1 cellular context compared by ENCODE assay signal in genomic region chr1:114757455-114758250, GRCh38.
TF ChIP-seq lines count a peak whose summit lies in the region.

Gene CSDE1, minus strand, starts transcription at chr1:114757984. Its CDS starts 18,094 bp downstream, at chr1:114739890.

TF ChIP-seq in HepG2, 621 proteins besides CTCF, POLR2A, EP300 and RAD21 (continued from another document and continues in another):
- TF ChIP-seq, protein P1, sequence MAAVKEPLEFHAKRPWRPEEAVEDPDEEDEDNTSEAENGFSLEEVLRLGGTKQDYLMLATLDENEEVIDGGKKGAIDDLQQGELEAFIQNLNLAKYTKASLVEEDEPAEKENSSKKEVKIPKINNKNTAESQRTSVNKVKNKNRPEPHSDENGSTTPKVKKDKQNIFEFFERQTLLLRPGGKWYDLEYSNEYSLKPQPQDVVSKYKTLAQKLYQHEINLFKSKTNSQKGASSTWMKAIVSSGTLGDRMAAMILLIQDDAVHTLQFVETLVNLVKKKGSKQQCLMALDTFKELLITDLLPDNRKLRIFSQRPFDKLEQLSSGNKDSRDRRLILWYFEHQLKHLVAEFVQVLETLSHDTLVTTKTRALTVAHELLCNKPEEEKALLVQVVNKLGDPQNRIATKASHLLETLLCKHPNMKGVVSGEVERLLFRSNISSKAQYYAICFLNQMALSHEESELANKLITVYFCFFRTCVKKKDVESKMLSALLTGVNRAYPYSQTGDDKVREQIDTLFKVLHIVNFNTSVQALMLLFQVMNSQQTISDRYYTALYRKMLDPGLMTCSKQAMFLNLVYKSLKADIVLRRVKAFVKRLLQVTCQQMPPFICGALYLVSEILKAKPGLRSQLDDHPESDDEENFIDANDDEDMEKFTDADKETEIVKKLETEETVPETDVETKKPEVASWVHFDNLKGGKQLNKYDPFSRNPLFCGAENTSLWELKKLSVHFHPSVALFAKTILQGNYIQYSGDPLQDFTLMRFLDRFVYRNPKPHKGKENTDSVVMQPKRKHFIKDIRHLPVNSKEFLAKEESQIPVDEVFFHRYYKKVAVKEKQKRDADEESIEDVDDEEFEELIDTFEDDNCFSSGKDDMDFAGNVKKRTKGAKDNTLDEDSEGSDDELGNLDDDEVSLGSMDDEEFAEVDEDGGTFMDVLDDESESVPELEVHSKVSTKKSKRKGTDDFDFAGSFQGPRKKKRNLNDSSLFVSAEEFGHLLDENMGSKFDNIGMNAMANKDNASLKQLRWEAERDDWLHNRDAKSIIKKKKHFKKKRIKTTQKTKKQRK (IDR thresholded peaks at IDR 0.05; ENCODE audit: low read length) = no peak
- TF ChIP-seq NFYB (CRISPR knock-in tag; IDR thresholded peaks at IDR 0.05) = no peak; the same call in 1 of the 2 replicates
- TF ChIP-seq HMG20B (CRISPR knock-in tag; conservative IDR thresholded peaks at IDR 0.05) = no peak
- no peak for TF ChIP-seq ZNF510 (CRISPR knock-in tag; IDR thresholded peaks at IDR 0.05; ENCODE audit: low read depth)
- no peak for TF ChIP-seq ATF7 (IDR thresholded peaks at IDR 0.05)
- no peak for TF ChIP-seq ATF7 (CRISPR knock-in tag; IDR thresholded peaks at IDR 0.05)
- no peak for TF ChIP-seq ADNP (CRISPR knock-in tag; IDR thresholded peaks at IDR 0.05)
- TF ChIP-seq, protein P2, sequence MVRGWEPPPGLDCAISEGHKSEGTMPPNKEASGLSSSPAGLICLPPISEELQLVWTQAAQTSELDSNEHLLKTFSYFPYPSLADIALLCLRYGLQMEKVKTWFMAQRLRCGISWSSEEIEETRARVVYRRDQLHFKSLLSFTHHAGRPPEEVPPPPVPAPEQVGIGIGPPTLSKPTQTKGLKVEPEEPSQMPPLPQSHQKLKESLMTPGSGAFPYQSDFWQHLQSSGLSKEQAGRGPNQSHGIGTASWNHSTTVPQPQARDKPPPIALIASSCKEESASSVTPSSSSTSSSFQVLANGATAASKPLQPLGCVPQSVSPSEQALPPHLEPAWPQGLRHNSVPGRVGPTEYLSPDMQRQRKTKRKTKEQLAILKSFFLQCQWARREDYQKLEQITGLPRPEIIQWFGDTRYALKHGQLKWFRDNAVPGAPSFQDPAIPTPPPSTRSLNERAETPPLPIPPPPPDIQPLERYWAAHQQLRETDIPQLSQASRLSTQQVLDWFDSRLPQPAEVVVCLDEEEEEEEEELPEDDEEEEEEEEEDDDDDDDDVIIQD (CRISPR knock-in tag; IDR thresholded peaks at IDR 0.05; ENCODE audit: low read depth) = peak; percentile 53; the same call in 1 of the 2 replicates
- peak; percentile 61 for TF ChIP-seq PTBP1 (IDR thresholded peaks at IDR 0.05; ENCODE audit: low read depth, low read length, poor library complexity, severe bottlenecking)
- TF ChIP-seq IKZF4 (CRISPR knock-in tag; IDR thresholded peaks at IDR 0.05; ENCODE audit: borderline replicate concordance, low read depth, not compliant biosample characterization) = peak; percentile 37
- no peak for TF ChIP-seq MZF1 (CRISPR knock-in tag; IDR thresholded peaks at IDR 0.05; ENCODE audit: borderline replicate concordance)
- TF ChIP-seq PHF5A (CRISPR knock-in tag; IDR thresholded peaks at IDR 0.05; ENCODE audit: low read depth, unreplicated experiment) = no peak
- peak; percentile 92 for TF ChIP-seq ZNF891 (CRISPR knock-in tag; IDR thresholded peaks at IDR 0.05)
- TF ChIP-seq, protein P3, sequence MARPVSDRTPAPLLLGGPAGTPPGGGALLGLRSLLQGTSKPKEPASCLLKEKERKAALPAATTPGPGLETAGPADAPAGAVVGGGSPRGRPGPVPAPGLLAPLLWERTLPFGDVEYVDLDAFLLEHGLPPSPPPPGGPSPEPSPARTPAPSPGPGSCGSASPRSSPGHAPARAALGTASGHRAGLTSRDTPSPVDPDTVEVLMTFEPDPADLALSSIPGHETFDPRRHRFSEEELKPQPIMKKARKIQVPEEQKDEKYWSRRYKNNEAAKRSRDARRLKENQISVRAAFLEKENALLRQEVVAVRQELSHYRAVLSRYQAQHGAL (CRISPR knock-in tag; IDR thresholded peaks at IDR 0.05; ENCODE audit: not compliant biosample characterization) = no peak
- peak; percentile 18; the same call in 1 of the 2 replicates for TF ChIP-seq SIN3B (IDR thresholded peaks at IDR 0.05; ENCODE audit: low read length)
- TF ChIP-seq ZNF607 (CRISPR knock-in tag; IDR thresholded peaks at IDR 0.05; ENCODE audit: borderline replicate concordance) = peak; percentile 27; the same call in 1 of the 2 replicates
- no peak for TF ChIP-seq MTERF4 (CRISPR knock-in tag; IDR thresholded peaks at IDR 0.05)
- no peak; the same call in 1 of the 2 replicates for TF ChIP-seq ZNF772 (CRISPR knock-in tag; IDR thresholded peaks at IDR 0.05)
- peak; percentile 78; the same call in 1 of the 3 replicates for TF ChIP-seq MXI1 (IDR thresholded peaks at IDR 0.05; ENCODE audit: borderline replicate concordance, low read depth, low read length)
- TF ChIP-seq RERE (CRISPR knock-in tag; IDR thresholded peaks at IDR 0.05; ENCODE audit: low read depth) = no peak
- no peak for TF ChIP-seq ZNF138 (CRISPR knock-in tag; IDR thresholded peaks at IDR 0.05; ENCODE audit: low read depth)
- TF ChIP-seq ZKSCAN5 (CRISPR knock-in tag; IDR thresholded peaks at IDR 0.05) = no peak
- peak; percentile 80 for TF ChIP-seq RBM39 (IDR thresholded peaks at IDR 0.05; ENCODE audit: low read depth, low read length, poor library complexity, severe bottlenecking)
- TF ChIP-seq NFE2L1 (CRISPR knock-in tag; IDR thresholded peaks at IDR 0.05; ENCODE audit: borderline replicate concordance) = no peak; the same call in 1 of the 2 replicates
- peak; percentile 37; the same call in 1 of the 2 replicates for TF ChIP-seq KLF15 (CRISPR knock-in tag; IDR thresholded peaks at IDR 0.05; ENCODE audit: borderline replicate concordance)
- TF ChIP-seq ZBTB38 (CRISPR knock-in tag; IDR thresholded peaks at IDR 0.05) = peak; percentile 22; the same call in 1 of the 2 replicates
- peak; percentile 51 for TF ChIP-seq STAG1 (CRISPR knock-in tag; IDR thresholded peaks at IDR 0.05)
- no peak for TF ChIP-seq CREB3 (CRISPR knock-in tag; IDR thresholded peaks at IDR 0.05)
- no peak for TF ChIP-seq ZBTB1 (CRISPR knock-in tag; IDR thresholded peaks at IDR 0.05; ENCODE audit: borderline replicate concordance)
- TF ChIP-seq ZNF83 (CRISPR knock-in tag; IDR thresholded peaks at IDR 0.05; ENCODE audit: borderline replicate concordance) = no peak
- no peak for TF ChIP-seq ZNF121 (CRISPR knock-in tag; IDR thresholded peaks at IDR 0.05)
- TF ChIP-seq HDAC2 (CRISPR knock-in tag; IDR thresholded peaks at IDR 0.05) = peak; percentile 38; the same call in 1 of the 2 replicates
- peak; percentile 79; the same call in 1 of the 2 replicates for TF ChIP-seq NFRKB (IDR thresholded peaks at IDR 0.05)
- TF ChIP-seq NONO (IDR thresholded peaks at IDR 0.05) = no peak
- TF ChIP-seq NONO (CRISPR knock-in tag; conservative IDR thresholded peaks at IDR 0.05) = peak; percentile 95
- TF ChIP-seq ZNF577 (CRISPR knock-in tag; IDR thresholded peaks at IDR 0.05; ENCODE audit: borderline replicate concordance, low read depth) = no peak
- TF ChIP-seq NFYC (CRISPR knock-in tag; IDR thresholded peaks at IDR 0.05) = no peak
- TF ChIP-seq ZBTB40 (IDR thresholded peaks at IDR 0.05) = no peak
- no peak; the same call in none of the 2 replicates for TF ChIP-seq ZBTB40 (CRISPR knock-in tag; IDR thresholded peaks at IDR 0.05)
- no peak for TF ChIP-seq ZNF75D (CRISPR knock-in tag; IDR thresholded peaks at IDR 0.05; ENCODE audit: borderline replicate concordance)
